8 cellular contexts compared by ENCODE assay signal in genomic region chr2:135913726-135914365, GRCh38. TPM values are rescaled to one million over a fixed set of nuclear protein-coding genes. Genes with fewer than 3 reads are reported as not detected.
DNase-seq lines count a peak whose midpoint lies in the region; ATAC-seq and TF ChIP-seq lines count a peak whose summit lies in the region.

No MANE protein-coding gene starts in this region.

- H3K27me3 ChIP-seq in KMS-11 (ENCODE audit: insufficient read depth, low read depth) (no peaks in the 10 kb centered on the region), dorsolateral prefrontal cortex (no peaks in the 10 kb centered on the region)

- no peaks in the 10 kb centered on the region for H3K79me2 ChIP-seq in KMS-11 (ENCODE audit: insufficient read depth, low read depth)

- TF ChIP-seq CTCF in KMS-11 (conservative IDR thresholded peaks at IDR 0.05; ENCODE audit: low read depth, low read length), result peak; percentile 80
- peak; percentile 71 to 94 (median 84) for TF ChIP-seq CTCF in dorsolateral prefrontal cortex (IDR thresholded peaks at IDR 0.05 in 54 of 56, conservative IDR thresholded peaks at IDR 0.05 in 2 of 56; ENCODE audit: low read depth in 1 of 56, partially characterized antibody in 56 of 56)

- H3K4me3 ChIP-seq in KMS-11 (IDR thresholded peaks at IDR 0.05; ENCODE audit: insufficient read depth, low read depth, low read length) (no peak overlapping the region), dorsolateral prefrontal cortex (no peak overlapping the region)

- peaks cover 20% of the 10 kb centered on the region for H3K4me1 ChIP-seq in KMS-11 (ENCODE audit: low read depth, poor library complexity, severe bottlenecking)

- peak; percentile 37 for DNase-seq in activated T-cell treated with anti-CD3 and anti-CD28 coated beads for 1 hour (ENCODE audit: low read depth)
- no peak for DNase-seq in activated T-cell treated with anti-CD3 and anti-CD28 coated beads, Interleukin-2, amount 50 U/mL, for 1 hour
- DNase-seq in SW480 (ENCODE audit: low spot score), result peak; percentile 33
- peak in 1 of 10 donors; percentile 10 for DNase-seq in dorsolateral prefrontal cortex
- peak in 9 of 10 donors; percentile 6 to 74 (median 52) for DNase-seq in naive thymus-derived CD8-positive, alpha-beta T cell
- DNase-seq in UCSD-AML1 (lab: John Stamatoyannopoulos, UW; ENCODE audit: unreplicated experiment), result no peak
- DNase-seq in HuH-7 (ENCODE audit: low spot score), result no peak

- peak; percentile 39 to 56 for ATAC-seq in naive thymus-derived CD8-positive, alpha-beta T cell

- peak overlapping the region in 8 of 10 donors; percentile 9 to 90 (median 33) for H3K27ac Mint-ChIP-seq in naive thymus-derived CD8-positive, alpha-beta T cell

- no peak overlapping the region for H3K9ac ChIP-seq in KMS-11

- H3K4me2 ChIP-seq in KMS-11, result no peak overlapping the region

- H3K27ac ChIP-seq in KMS-11 (no peak overlapping the region), dorsolateral prefrontal cortex (no peak overlapping the region)

- no peaks in the 10 kb centered on the region for H3K27me3 Mint-ChIP-seq in naive thymus-derived CD8-positive, alpha-beta T cell

- peaks cover 0 to 7% (median 2%) of the 10 kb centered on the region in 4 donors for H3K4me1 Mint-ChIP-seq in naive thymus-derived CD8-positive, alpha-beta T cell

- peaks cover 0 to 40% (median 15%) of the 10 kb centered on the region in 3 donors for H3K36me3 Mint-ChIP-seq in naive thymus-derived CD8-positive, alpha-beta T cell

- POLR2A ChIA-PET in naive thymus-derived CD8-positive, alpha-beta T cell (lab: Charles Lee), result interaction anchor here (0.6 to 2.0 kb wide), 4 partner anchors 71 to 471 kb away, joined by 3 to 6 read pairs (median 5); no protein-coding TSS in a partner anchor

- no peaks in the 10 kb centered on the region for H4K20me1 ChIP-seq in KMS-11 (ENCODE audit: insufficient read depth)

- H3K36me3 ChIP-seq in KMS-11 (ENCODE audit: insufficient read depth), result no peaks in the 10 kb centered on the region

- no peak overlapping the region for H2AFZ ChIP-seq in KMS-11 (ENCODE audit: low read depth)

- intact Hi-C loops in dorsolateral prefrontal cortex (cut with DNase I), result loop anchor here (1.0 to 2.0 kb wide), 2 partner anchors 465 kb away; no protein-coding TSS in a partner anchor

- H3K4me3 Mint-ChIP-seq in naive thymus-derived CD8-positive, alpha-beta T cell, result no peak overlapping the region

- no peaks in the 10 kb centered on the region for H3K9me3 Mint-ChIP-seq in naive thymus-derived CD8-positive, alpha-beta T cell

RNA-seq across cellular contexts. Expression of gene MCM6, which starts 37.6 kb away (rescaled TPM):
- total RNA-seq in dorsolateral prefrontal cortex, result 10 to 100 TPM in 95 of 120 experiments, 1 to 10 TPM in 25; 6.7 to 22.6 (median 12.2) TPM
- total RNA-seq in naive thymus-derived CD8-positive, alpha-beta T cell, result 10 to 100 TPM; 26.3 to 29.6 TPM
- 10 to 100 TPM; 19.2 to 24.3 (median 20.4) TPM for polyA plus RNA-seq in naive thymus-derived CD8-positive, alpha-beta T cell

Comparison
In these comparisons a context has a peak if more than half of its experiments do, and no peak if none do; other contexts are left out.
1. DNase-seq: peak in activated T-cell treated with anti-CD3 and anti-CD28 coated beads for 1 hour (single experiment), SW480 (single experiment) and naive thymus-derived CD8-positive, alpha-beta T cell (9 of 10); none in activated T-cell treated with anti-CD3 and anti-CD28 coated beads, Interleukin-2, amount 50 U/mL, for 1 hour (single experiment), UCSD-AML1 (single experiment) and HuH-7 (single experiment).